Comparison of ENCODE assay signal across 27 cellular contexts in genomic region chr10:62471718-62472117, GRCh38.
"Had no signal": no experiment of that assay in that cellular context is flagged by ENCODE, and none has a peak within 500 bp of the region (broad histone marks: within the 10 kb centered on the region; RNA-seq: fewer than 3 reads in every experiment).

No MANE protein-coding gene starts in this region.

- H3K27ac Mint-ChIP-seq: memory B cell; mesothelial cell of epicardium; natural killer cell treated with Interleukin-12 subunit alpha and Interleukin-12 subunit beta and Interleukin-15 and Interleukin-18, amount 100 ng/mL, for 72 hours; neural progenitor cell; progenitor cell of endocrine pancreas; stimulated activated effector memory CD8-positive, alpha-beta T cell treated with anti-CD3 and anti-CD28 coated beads, Interleukin-12 subunit alpha, Interleukin-12 subunit beta, amount 100 ng/mL, for 72 hours; type B pancreatic cell had no signal

- H2AFZ ChIP-seq: hepatocyte, neural progenitor cell had no signal

- H3K79me2 ChIP-seq: hepatocyte had no signal

- H3K4me3 Mint-ChIP-seq: memory B cell; mesothelial cell of epicardium; natural killer cell treated with Interleukin-12 subunit alpha and Interleukin-12 subunit beta and Interleukin-15 and Interleukin-18, amount 100 ng/mL, for 72 hours; neural progenitor cell; stimulated activated effector memory CD8-positive, alpha-beta T cell treated with anti-CD3 and anti-CD28 coated beads, Interleukin-12 subunit alpha, Interleukin-12 subunit beta, amount 100 ng/mL, for 72 hours; type B pancreatic cell had no signal

- H3K4me3 ChIP-seq: hepatocyte, left ventricle myocardium inferior, lower lobe of right lung, neural progenitor cell, pancreas, smooth muscle cell, suprapubic skin, thyroid gland had no signal

- H3K9me3 Mint-ChIP-seq: memory B cell; natural killer cell treated with Interleukin-12 subunit alpha and Interleukin-12 subunit beta and Interleukin-15 and Interleukin-18, amount 100 ng/mL, for 72 hours; neural progenitor cell; stimulated activated effector memory CD8-positive, alpha-beta T cell treated with anti-CD3 and anti-CD28 coated beads, Interleukin-12 subunit alpha, Interleukin-12 subunit beta, amount 100 ng/mL, for 72 hours; type B pancreatic cell had no signal

- H3K36me3 Mint-ChIP-seq: memory B cell; mesothelial cell of epicardium; natural killer cell treated with Interleukin-12 subunit alpha and Interleukin-12 subunit beta and Interleukin-15 and Interleukin-18, amount 100 ng/mL, for 72 hours; neural progenitor cell; stimulated activated effector memory CD8-positive, alpha-beta T cell treated with anti-CD3 and anti-CD28 coated beads, Interleukin-12 subunit alpha, Interleukin-12 subunit beta, amount 100 ng/mL, for 72 hours; type B pancreatic cell had no signal

- DNase-seq: cortex of kidney; effector memory CD4-positive, alpha-beta T cell; foreskin keratinocyte; kidney; left cardiac atrium; left ventricle myocardium inferior; lower lobe of right lung; nucleus accumbens; pancreas; right cardiac atrium; stimulated activated CD4-positive, alpha-beta T cell treated with anti-CD3 and anti-CD28 coated beads, Interleukin-4, amount 100 ng/mL, for 1 hour; stimulated activated CD8-positive, alpha-beta memory T cell treated with anti-CD3 and anti-CD28 coated beads, Interleukin-4, amount 100 ng/mL, for 48 hours; stimulated activated naive CD8-positive, alpha-beta T cell treated with anti-CD3 and anti-CD28 coated beads, Interleukin-15, Interleukin-2, amounts not matched to agents 100 U/mL and 50 U/mL, for 24 hours; thyroid gland had no signal

- H3K27me3 Mint-ChIP-seq: memory B cell, progenitor cell of endocrine pancreas had no signal

- H3K4me1 Mint-ChIP-seq: memory B cell; mesothelial cell of epicardium; neural progenitor cell; stimulated activated effector memory CD8-positive, alpha-beta T cell treated with anti-CD3 and anti-CD28 coated beads, Interleukin-12 subunit alpha, Interleukin-12 subunit beta, amount 100 ng/mL, for 72 hours had no signal

- H3K27me3 ChIP-seq: foreskin keratinocyte, hepatocyte, neural progenitor cell, pancreas, suprapubic skin, thyroid gland had no signal

- H3K4me1 ChIP-seq: foreskin keratinocyte, left ventricle myocardium inferior, lower lobe of right lung, pancreas, suprapubic skin, thyroid gland had no signal

- FAIRE-seq: endometrium, kidney, pancreas, urothelium cell line had no signal

- H3K4me2 ChIP-seq: hepatocyte, neural progenitor cell, smooth muscle cell had no signal

- H3K27ac ChIP-seq: foreskin keratinocyte, hepatocyte, left ventricle myocardium inferior, lower lobe of right lung, neural progenitor cell, pancreas, suprapubic skin, thyroid gland had no signal

- H3K9me3 ChIP-seq: left ventricle myocardium inferior, lower lobe of right lung, pancreas, suprapubic skin, thyroid gland had no signal

- ATAC-seq: esophagus mucosa; foreskin keratinocyte; left cardiac atrium; lower lobe of right lung; natural killer cell treated with Interleukin-12 subunit alpha and Interleukin-12 subunit beta and Interleukin-15 and Interleukin-18, amount 100 ng/mL, for 72 hours; pancreas; right cardiac atrium; stimulated activated effector memory CD8-positive, alpha-beta T cell treated with anti-CD3 and anti-CD28 coated beads, Interleukin-12 subunit alpha, Interleukin-12 subunit beta, amount 100 ng/mL, for 72 hours; stimulated activated naive CD8-positive, alpha-beta T cell treated with anti-CD3 and anti-CD28 coated beads, Interleukin-15, Interleukin-2, amounts not matched to agents 100 U/mL and 50 U/mL, for 24 hours had no signal

- H3K9ac ChIP-seq: neural progenitor cell had no signal

- H3K36me3 ChIP-seq: left ventricle myocardium inferior, lower lobe of right lung, neural progenitor cell, pancreas, suprapubic skin, thyroid gland had no signal
